ENCODE assay signal across 12 cellular contexts in genomic region chr7:140453785-140454656, GRCh38. TPM values are rescaled to one million over a fixed set of nuclear protein-coding genes. Genes with fewer than 3 reads are reported as not detected.
DNase-seq lines count a peak whose midpoint lies in the region; ATAC-seq, FAIRE-seq and TF ChIP-seq lines count a peak whose summit lies in the region.
"Not testable (repeated sequence)": the region's sequence is repeated elsewhere in the genome, so short reads cannot be mapped to it uniquely, and the experiment has no call there.
"Had no signal": no experiment of that assay in that cellular context is flagged by ENCODE, and none has a peak within 500 bp of the region (broad histone marks: within the 10 kb centered on the region; RNA-seq: fewer than 3 reads in every experiment).

No MANE protein-coding gene starts in this region.

- TSS peak; percentile 37 for BruUV-seq in Calu3 (replicated peaks; lab: Mats Ljungman, UMichigan)

- not testable (repeated sequence) for H3K4me3 Mint-ChIP-seq in Calu3 (ENCODE audit: low read depth, unreplicated experiment); activated T-cell treated with anti-CD3 and anti-CD28 coated beads, Interleukin-2, amount 50 U/mL, for 4 hours; activated naive CD8-positive, alpha-beta T cell treated with anti-CD3 and anti-CD28 coated beads for 36 hours

- FAIRE-seq in pancreas (lab: Jason Lieb, UNC) = not testable (repeated sequence)

- H3K4me1 Mint-ChIP-seq in Calu3 (ENCODE audit: low read depth, unreplicated experiment) = not testable (repeated sequence)
- peaks cover 41% of the 10 kb centered on the region for H3K4me1 Mint-ChIP-seq in activated T-cell treated with anti-CD3 and anti-CD28 coated beads, Interleukin-2, amount 50 U/mL, for 4 hours (ENCODE audit: low read depth)
- H3K4me1 Mint-ChIP-seq in activated naive CD8-positive, alpha-beta T cell treated with anti-CD3 and anti-CD28 coated beads for 36 hours = peaks cover 21% of the 10 kb centered on the region

- not testable (repeated sequence) for H3K27ac Mint-ChIP-seq in Calu3 (ENCODE audit: unreplicated experiment)
- peak overlapping the region; percentile 47 for H3K27ac Mint-ChIP-seq in activated naive CD8-positive, alpha-beta T cell treated with anti-CD3 and anti-CD28 coated beads for 36 hours

- H3K4me3 ChIP-seq in fibroblast of villous mesenchyme (ENCODE audit: low read depth, low read length); pancreas: not testable (repeated sequence)

- 58 to 60% methylated on average over 9 of the region's 9 CpGs for WGBS in pancreas, 2 donors

- not testable (repeated sequence) for DNase-seq in Calu3; activated T-cell treated with anti-CD3 and anti-CD28 coated beads, Interleukin-2, amount 50 U/mL, for 4 hours; activated naive CD8-positive, alpha-beta T cell treated with anti-CD3 and anti-CD28 coated beads for 36 hours
- peak; percentile 7 for DNase-seq in LHCN-M2 (ENCODE audit: low read depth)
- peak; percentile 45 for DNase-seq in activated CD4-positive, alpha-beta T cell treated with anti-CD3 and anti-CD28 coated beads for 48 hours
- DNase-seq in fibroblast of villous mesenchyme (ENCODE audit: low read depth) = peak; percentile 28
- peak in 3 of 6 donors; percentile 31 to 49 (median 38) for DNase-seq in pancreas

- intact Hi-C loops in Calu3 (cut with micrococcal nuclease; ENCODE audit: unreplicated experiment); pancreas (cut with DNase I): not testable (repeated sequence)

- TF ChIP-seq CTCF in Calu3 (IDR thresholded peaks at IDR 0.05; ENCODE audit: unreplicated experiment); fibroblast of villous mesenchyme (IDR thresholded peaks at IDR 0.05; ENCODE audit: insufficient read depth, low read depth, low read length); pancreas (IDR thresholded peaks at IDR 0.05): not testable (repeated sequence)

- CTCF ChIA-PET in Calu3 (lab: Charles Lee) = interaction anchor here (1.6 kb wide), 1 partner anchor 43 kb away, joined by 5 read pairs; no protein-coding TSS in a partner anchor

- not testable (repeated sequence) for H3K9me3 ChIP-seq in pancreas

- H3K36me3 ChIP-seq in pancreas = peaks cover 0 to 51% (median 12%) of the 10 kb centered on the region in 3 donors

- peak; percentile 24 to 38 for ATAC-seq in activated T-cell treated with anti-CD3 and anti-CD28 coated beads, Interleukin-2, amount 50 U/mL, for 4 hours
- ATAC-seq in pancreas = peak; percentile 37 to 82 (median 70)

- H3K27ac ChIP-seq in pancreas = peak overlapping the region in 1 of 4 donors; percentile 20

- H3K4me1 ChIP-seq in pancreas = peaks cover 0 to 12% (median 0%) of the 10 kb centered on the region in 3 donors

- H3K27me3 Mint-ChIP-seq in Calu3 (ENCODE audit: unreplicated experiment); activated T-cell treated with anti-CD3 and anti-CD28 coated beads, Interleukin-2, amount 50 U/mL, for 4 hours (ENCODE audit: low read depth); activated naive CD8-positive, alpha-beta T cell treated with anti-CD3 and anti-CD28 coated beads for 36 hours: not testable (repeated sequence)

- H3K27me3 ChIP-seq in pancreas = not testable (repeated sequence)

- H3K9me3 Mint-ChIP-seq in Calu3 (ENCODE audit: low read depth, unreplicated experiment); activated T-cell treated with anti-CD3 and anti-CD28 coated beads, Interleukin-2, amount 50 U/mL, for 4 hours; activated naive CD8-positive, alpha-beta T cell treated with anti-CD3 and anti-CD28 coated beads for 36 hours: not testable (repeated sequence)

- peaks cover 36% of the 10 kb centered on the region for H3K36me3 Mint-ChIP-seq in Calu3 (ENCODE audit: insufficient read depth, unreplicated experiment)
- H3K36me3 Mint-ChIP-seq in activated T-cell treated with anti-CD3 and anti-CD28 coated beads, Interleukin-2, amount 50 U/mL, for 4 hours (ENCODE audit: insufficient read depth) = peaks cover 40% of the 10 kb centered on the region
- peaks cover 11% of the 10 kb centered on the region for H3K36me3 Mint-ChIP-seq in activated naive CD8-positive, alpha-beta T cell treated with anti-CD3 and anti-CD28 coated beads for 36 hours

RNA-seq across cellular contexts. Expression of gene MKRN1, which starts 25.3 kb away (rescaled TPM):
- total RNA-seq in Calu3 (2022) = 83.9 and 85.3 TPM in 2 replicates
- 52.1 and 56.4 TPM in 2 replicates for total RNA-seq in LHCN-M2 (2014; rRNA removed)
- polyA plus RNA-seq in LHCN-M2 (2012) = 53.5 TPM
- total RNA-seq in activated T-cell treated with anti-CD3 and anti-CD28 coated beads, Interleukin-2, amount 50 U/mL, for 4 hours = 10 to 100 TPM; 42.9 to 54.1 (median 51.9) TPM
- 10 to 100 TPM; 47.7 to 48.1 TPM for total RNA-seq in activated naive CD8-positive, alpha-beta T cell treated with anti-CD3 and anti-CD28 coated beads for 36 hours
- total RNA-seq in fibroblast of villous mesenchyme = 41.9 and 50.5 TPM in 2 replicates
- 10 to 100 TPM; 59.3 to 65.8 (median 61.0) TPM for total RNA-seq in pancreas
- 10 to 100 TPM; 26.5 to 47.2 TPM for polyA plus RNA-seq in pancreas

RNA-seq across cellular contexts. Expression of gene RAB19, which starts 50.2 kb away (rescaled TPM):
- total RNA-seq in Calu3 (2022) (4.7 and 7.1 TPM in 2 replicates), LHCN-M2 (2014; rRNA removed) (not detected in 2 replicates), fibroblast of villous mesenchyme (not detected in 2 replicates), pancreas (10 to 100 TPM in 1 of 6 donors, 1 to 10 TPM in 5; 4.6 to 10.7 (median 6.8) TPM)
- polyA plus RNA-seq in LHCN-M2 (2012) = not detected
- total RNA-seq in activated T-cell treated with anti-CD3 and anti-CD28 coated beads, Interleukin-2, amount 50 U/mL, for 4 hours = 1 to 10 TPM; 3.8 to 4.9 (median 4.0) TPM
- 1 to 10 TPM; 6.8 to 7.6 TPM for total RNA-seq in activated naive CD8-positive, alpha-beta T cell treated with anti-CD3 and anti-CD28 coated beads for 36 hours
- polyA plus RNA-seq in pancreas = 1 to 10 TPM; 1.5 to 1.8 TPM
- total RNA-seq: adrenal gland, cerebellum, left lobe of liver, occipital lobe, tibial nerve had no signal
- polyA plus RNA-seq: adrenal gland had no signal

RNA-seq across cellular contexts. Expression of gene SLC37A3, which starts 55.7 kb away (rescaled TPM):
- total RNA-seq in Calu3 (2022) (62.5 and 65.2 TPM in 2 replicates), LHCN-M2 (2014; rRNA removed) (40.2 and 47.6 TPM in 2 replicates), fibroblast of villous mesenchyme (62.2 and 79.0 TPM in 2 replicates), pancreas (10 to 100 TPM; 22.8 to 30.3 (median 24.0) TPM)
- 13.4 TPM for polyA plus RNA-seq in LHCN-M2 (2012)
- total RNA-seq in activated T-cell treated with anti-CD3 and anti-CD28 coated beads, Interleukin-2, amount 50 U/mL, for 4 hours = 10 to 100 TPM; 33.5 to 44.0 (median 40.9) TPM
- total RNA-seq in activated naive CD8-positive, alpha-beta T cell treated with anti-CD3 and anti-CD28 coated beads for 36 hours = 10 to 100 TPM; 26.2 to 27.2 TPM
- 10 to 100 TPM; 17.3 to 28.0 TPM for polyA plus RNA-seq in pancreas
